ENCODE assay signal across 9 cellular contexts in the genomic region with DNA sequence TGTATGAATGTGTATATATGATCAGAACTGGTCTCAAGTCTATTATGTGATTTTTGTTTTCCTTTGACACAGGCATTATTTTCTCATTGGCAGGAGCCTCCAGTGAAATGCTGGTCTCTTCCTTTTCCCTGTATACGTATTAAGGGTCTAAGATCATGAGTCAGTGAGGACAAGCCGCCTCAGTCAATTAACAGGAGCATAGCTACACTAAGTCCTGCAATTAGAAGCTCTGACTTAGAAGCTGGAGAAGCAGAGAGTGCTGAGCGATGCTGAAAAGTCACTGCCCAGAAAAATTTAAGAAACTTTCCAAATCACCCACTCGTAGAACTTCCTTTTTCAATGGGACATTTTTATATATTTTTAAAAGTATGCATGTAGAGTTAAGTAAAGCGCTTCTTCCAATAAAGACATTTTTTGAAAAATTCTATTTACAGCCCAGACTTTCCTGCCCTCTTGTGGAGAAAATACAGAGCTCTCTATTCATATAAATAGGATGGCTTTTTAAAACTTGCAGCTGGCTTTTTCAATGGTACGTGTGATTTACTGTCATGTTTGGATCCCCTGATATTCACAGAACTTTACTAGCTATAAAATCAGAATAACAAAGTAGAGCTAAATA.
DNase-seq lines count a peak whose midpoint lies in the region; ATAC-seq and TF ChIP-seq lines count a peak whose summit lies in the region.
"Had no signal": no experiment of that assay in that cellular context is flagged by ENCODE, and none has a peak within 500 bp of the region (broad histone marks: within the 10 kb centered on the region; RNA-seq: fewer than 3 reads in every experiment).

No MANE protein-coding gene starts in this region.

- no peaks in the 10 kb centered on the region for H3K36me3 ChIP-seq in osteoblast (ENCODE audit: insufficient read depth, low read length)

- intact Hi-C loops in posterior cingulate gyrus (cut with DNase I), result loop anchor here (10.0 kb wide), 1 partner anchor 162 kb away; no protein-coding TSS in a partner anchor

- no peaks in the 10 kb centered on the region for H4K20me1 ChIP-seq in osteoblast (ENCODE audit: insufficient read depth, low read length)

- no peak overlapping the region for H3K4me3 ChIP-seq in osteoblast (ENCODE audit: insufficient read depth, low read length)

- TF ChIP-seq CTCF in GM10248 (IDR thresholded peaks at IDR 0.05; ENCODE audit: control extremely low read depth, extremely low read depth, low read depth, missing control alignments) (peak; percentile 16), osteoblast (IDR thresholded peaks at IDR 0.05; ENCODE audit: extremely low read depth, low read depth, low read length) (peak; percentile 53)

- POLR2A ChIA-PET in GM10248 (lab: Yijun Ruan, JAX), result no interaction called here

- no peaks in the 10 kb centered on the region for H3K4me1 ChIP-seq in osteoblast (ENCODE audit: insufficient read depth, low read length)

- no peak overlapping the region for H3K4me2 ChIP-seq in osteoblast (ENCODE audit: insufficient read depth, low read length)

- H3K27ac ChIP-seq in osteoblast (ENCODE audit: low read depth, low read length) (no peak overlapping the region), caudate nucleus (ENCODE audit: low read depth, low read length) (no peak overlapping the region)

- DNase-seq in GM10248 (ENCODE audit: extremely low spot score) (no peak), NCI-H146 treated with DMSO at 0.1 percent for 48 hours (lab: John Stamatoyannopoulos, UW; ENCODE audit: unreplicated experiment) (peak; percentile 52), dedifferentiated amniotic fluid mesenchymal stem cell (ENCODE audit: extremely low spot score) (peak; percentile 40), osteoblast (ENCODE audit: insufficient read length, low spot score, missing footprints) (no peak), posterior cingulate gyrus (no peak), caudate nucleus (lab: John Stamatoyannopoulos, UW) (no peak), COR-L47 (lab: John Stamatoyannopoulos, UW) (no peak)
- DNase-seq: activated B cell treated with CpG ODN at 0.5 μM for 24 hours had no signal

- CTCF ChIA-PET in GM10248 (lab: Yijun Ruan, JAX), result interaction anchor here (0.8 to 2.4 kb wide), 6 partner anchors 9 to 48 kb away, joined by 3 to 6 read pairs (median 4); no protein-coding TSS in a partner anchor

- no peaks in the 10 kb centered on the region for H3K27me3 ChIP-seq in osteoblast (ENCODE audit: insufficient read depth, low read length)

- no peak for ATAC-seq in activated CD4-positive, CD25-positive, alpha-beta regulatory T cell treated with anti-CD3 and anti-CD28 coated beads, Interleukin-2, amount 50 U/mL, for 24 hours

- no peaks in the 10 kb centered on the region for H3K9me3 ChIP-seq in osteoblast (ENCODE audit: low read depth, low read length)

- no peaks in the 10 kb centered on the region for H3K79me2 ChIP-seq in osteoblast (ENCODE audit: insufficient read depth, low read length)

- H2AFZ ChIP-seq in osteoblast (ENCODE audit: low read length), result no peak overlapping the region

Comparison
In these comparisons a context has a peak if more than half of its experiments do, and no peak if none do; other contexts are left out.
1. DNase-seq: peak in NCI-H146 treated with DMSO at 0.1 percent for 48 hours (single experiment) and dedifferentiated amniotic fluid mesenchymal stem cell (single experiment); none in GM10248 (single experiment), osteoblast (single experiment), posterior cingulate gyrus (0 of 10), caudate nucleus (0 of 61) and COR-L47 (single experiment).